In the genomic region with DNA sequence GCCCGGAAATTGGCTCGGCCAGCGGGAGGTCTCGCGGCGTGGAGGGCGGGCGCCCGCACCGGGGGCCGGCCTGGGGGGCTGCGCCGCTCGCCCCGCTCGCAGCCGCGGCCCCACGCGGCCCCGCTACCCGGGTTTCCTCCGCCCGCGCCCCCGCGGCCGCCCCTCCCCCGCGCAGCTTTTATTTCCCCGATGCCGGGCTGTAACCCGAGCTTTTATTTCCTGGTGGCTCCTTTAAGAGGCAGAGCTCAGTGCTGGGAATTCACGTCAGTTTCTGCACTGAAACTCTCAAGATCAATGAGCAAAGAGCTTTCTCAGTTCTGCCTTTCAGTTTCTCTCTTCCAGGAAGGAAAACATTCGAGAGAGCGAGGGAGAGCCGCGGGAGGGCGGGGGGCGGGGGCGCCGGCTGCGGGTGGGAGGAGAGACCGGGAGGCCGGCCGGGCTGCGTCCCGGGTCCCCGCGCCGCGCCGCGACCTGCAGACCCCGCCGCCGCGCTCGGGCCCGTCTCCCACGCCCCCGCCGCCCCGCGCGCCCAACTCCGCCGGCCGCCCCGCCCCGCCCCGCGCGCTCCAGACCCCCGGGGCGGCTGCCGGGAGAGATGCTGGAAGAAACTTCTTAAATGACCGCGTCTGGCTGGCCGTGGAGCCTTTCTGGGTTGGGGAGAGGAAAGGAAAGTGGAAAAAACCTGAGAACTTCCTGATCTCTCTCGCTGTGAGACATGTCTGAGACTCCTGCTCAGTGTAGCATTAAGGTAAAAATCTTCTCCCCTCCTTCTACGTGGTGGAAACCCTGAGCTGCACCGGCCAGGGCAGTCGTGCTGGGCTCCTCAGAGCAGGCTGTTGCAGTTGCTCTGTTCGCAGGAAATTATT, we compare ENCODE assay signal across 8 cellular contexts. TPM values are rescaled to one million over a fixed set of nuclear protein-coding genes. Genes with fewer than 3 reads are reported as not detected.
A peak's percentile ranks its signal among the peaks of the same experiment; 100 is the strongest.
DNase-seq lines count a peak whose midpoint lies in the region; ATAC-seq, FAIRE-seq and TF ChIP-seq lines count a peak whose summit lies in the region.

A gene (plus strand): TSS at position 262 of the 866 bp plus-strand sequence. CDS start 454 bp downstream, at position 716.

- H3K36me3 ChIP-seq in keratinocyte (ENCODE audit: control insufficient read depth in 2 of 2, extremely low read depth in 1 of 2, insufficient read depth in 2 of 2, low read length in 2 of 2): no peaks in the 10 kb centered on the region

- CTCF ChIA-PET in AG04450 (lab: Charles Lee): interaction anchor here (1.7 kb wide), 1 partner anchor 383 kb away, joined by 7 read pairs; no protein-coding TSS in a partner anchor

- dilution Hi-C loops in keratinocyte (cut with MboI; ENCODE audit: extremely low pct_ligation_motif_present, low sequenced_read_pairs): no loop called here

- H3K27ac ChIP-seq in AG04450 (ENCODE audit: low read depth, low read length) (peak within 1 kb of the TSS; percentile 99), keratinocyte (ENCODE audit: control insufficient read depth, insufficient read depth, low read length) (peak within 1 kb of the TSS; percentile 89)

- no peaks in the 10 kb centered on the region for H3K9me1 ChIP-seq in keratinocyte (ENCODE audit: control insufficient read depth, extremely low read depth, insufficient read depth, low read length)

- peak within 1 kb of the TSS; percentile 92 for H2AFZ ChIP-seq in keratinocyte (ENCODE audit: control insufficient read depth, low read length)

- no peaks in the 10 kb centered on the region for H4K20me1 ChIP-seq in keratinocyte (ENCODE audit: control insufficient read depth, extremely low read depth, insufficient read depth, low read length)

- peaks cover 43% of the 10 kb centered on the region for H3K79me2 ChIP-seq in keratinocyte (ENCODE audit: control insufficient read depth, insufficient read depth, low read length)

- FAIRE-seq in keratinocyte (lab: Jason Lieb, UNC): no peak

- ATAC-seq in GM18868 (IDR thresholded peaks at IDR 0.05; ENCODE audit: unreplicated experiment) (peak; percentile 45), HG03097 (IDR thresholded peaks at IDR 0.05; ENCODE audit: low FRiP score, unreplicated experiment) (peak; percentile 35)
- ATAC-seq in activated CD4-positive, CD25-positive, alpha-beta regulatory T cell treated with anti-CD3 and anti-CD28 coated beads, Interleukin-2, amount 50 U/mL, for 24 hours: peak; percentile 69 to 75

- H3K4me3 ChIP-seq in AG04450 (ENCODE audit: low read depth, low read length) (peak within 1 kb of the TSS; percentile 97), keratinocyte (ENCODE audit: control insufficient read depth in 2 of 3, extremely low read depth in 1 of 3, insufficient read depth in 2 of 3, low read depth in 1 of 3, low read length in 3 of 3) (peak within 1 kb of the TSS; percentile 70 to 91 (median 79))

- H3K27me3 ChIP-seq in AG04450 (ENCODE audit: control insufficient read depth, insufficient read depth, low read length): no peaks in the 10 kb centered on the region
- H3K27me3 ChIP-seq in keratinocyte (ENCODE audit: control insufficient read depth, extremely low read depth, insufficient read depth, low read length): no peaks in the 10 kb centered on the region

- peak within 1 kb of the TSS; percentile 96 for H3K4me2 ChIP-seq in keratinocyte (ENCODE audit: control insufficient read depth, extremely low read depth, insufficient read depth, low read depth, low read length)

- H3K9ac ChIP-seq in keratinocyte (ENCODE audit: control insufficient read depth, extremely low read depth, insufficient read depth, low read length): peak within 1 kb of the TSS; percentile 91

- H3K9me3 ChIP-seq in AG04450 (ENCODE audit: control insufficient read depth, insufficient read depth, low read length) (no peaks in the 10 kb centered on the region), keratinocyte (ENCODE audit: control insufficient read depth, low read depth, low read length) (no peaks in the 10 kb centered on the region)

- POLR2A ChIA-PET in AG04450 (lab: Yijun Ruan, JAX): interaction anchor here (0.6 to 1.6 kb wide), 16 partner anchors 26 to 1225 kb away, joined by 3 to 7 read pairs (median 4); no protein-coding TSS in a partner anchor

- H3K4me1 ChIP-seq in keratinocyte (ENCODE audit: control insufficient read depth, extremely low read depth, insufficient read depth, low read length): peaks cover 15% of the 10 kb centered on the region

- peak; percentile 76 for DNase-seq in AG04450 (ENCODE audit: low read depth, low spot score)
- DNase-seq in NCI-H2227 treated with DMSO at 0.1 percent for 48 hours (lab: John Stamatoyannopoulos, UW): peak; percentile 37
- DNase-seq in cerebellar cortex (ENCODE audit: low spot score): peak; percentile 74
- no peak for DNase-seq in keratinocyte (ENCODE audit: low read depth, low spot score)
- DNase-seq in stimulated activated CD4-positive, alpha-beta T cell treated with anti-CD3 and anti-CD28 coated beads, Interleukin-12 subunit alpha, Interleukin-12 subunit beta, amount 100 ng/mL, for 48 hours (ENCODE audit: low read depth in 2 of 3, low spot score in 1 of 3): peak; percentile 69 to 75 (median 72)

- TF ChIP-seq CTCF in AG04450 (IDR thresholded peaks at IDR 0.05; ENCODE audit: low read depth, low read length): no peak
- TF ChIP-seq CTCF in keratinocyte (optimal IDR thresholded peaks at IDR 0.05 in 1 of 3, IDR thresholded peaks at IDR 0.05 in 1 of 3, conservative IDR thresholded peaks at IDR 0.05 in 1 of 3; ENCODE audit: extremely low read depth in 1 of 3, insufficient read depth in 2 of 3, low read length in 3 of 3): no peak

RNA-seq across cellular contexts. Expression of the gene that starts here (rescaled TPM):
- 7.9 and 8.7 TPM in 2 replicates for polyA plus RNA-seq in AG04450 (2011; rRNA removed)
- polyA minus RNA-seq in AG04450 (2011; rRNA and poly(A)+ RNA removed): 24.8 and 25.9 TPM in 2 replicates
- polyA plus RNA-seq in keratinocyte: 4.0 to 7.1 TPM (median 5.3 TPM) in 3 replicates
- polyA plus RNA-seq in keratinocyte (2011; ENCODE audit: low read depth): 2.5 TPM
- polyA plus RNA-seq in keratinocyte (2011; cell fraction: cytosol; rRNA removed): 3.8 and 5.1 TPM in 2 replicates
- polyA plus RNA-seq in keratinocyte (2011; cell fraction: nucleus; rRNA removed): 9.2 and 10.9 TPM in 2 replicates
- 3.8 and 5.8 TPM in 2 replicates for polyA plus RNA-seq in keratinocyte (2012; ENCODE audit: low replicate concordance)
- polyA minus RNA-seq in keratinocyte: 10.6 to 15.9 TPM (median 14.6 TPM) in 3 replicates
- polyA minus RNA-seq in keratinocyte (2011; cell fraction: cytosol; rRNA and poly(A)+ RNA removed): 6.9 TPM
- 9.5 and 15.9 TPM in 2 replicates for polyA minus RNA-seq in keratinocyte (2011; cell fraction: nucleus; rRNA and poly(A)+ RNA removed)
